ENCODE assay signal across 1 cellular context in genomic region chr10:132688580-132689420, GRCh38.
TF ChIP-seq lines count a peak whose summit lies in the region.

No MANE protein-coding gene starts in this region.

TF ChIP-seq in GM12878, 131 proteins besides CTCF, POLR2A, EP300 and RAD21:
- TF ChIP-seq BCL3 (IDR thresholded peaks at IDR 0.05; ENCODE audit: borderline replicate concordance, insufficient read depth, low read depth, low read length, poor library complexity, severe bottlenecking) (peak; percentile 97), TCF3 (IDR thresholded peaks at IDR 0.05; ENCODE audit: borderline replicate concordance, insufficient read depth, low read depth, low read length) (0 out of 2 replicates have a peak, but pooled peaks have one; percentile 39), MYB (IDR thresholded peaks at IDR 0.05; ENCODE audit: borderline replicate concordance, low read depth, low read length) (no peak), MEF2B (IDR thresholded peaks at IDR 0.05; ENCODE audit: partially characterized antibody, poor library complexity, severe bottlenecking) (no peak), PBX3 (IDR thresholded peaks at IDR 0.05; ENCODE audit: insufficient replicate concordance, low read depth, low read length) (peak; percentile 43)
